Comparison of ENCODE assay signal across 8 cellular contexts in genomic region chr12:118061876-118062791, GRCh38. TPM values are rescaled to one million over a fixed set of nuclear protein-coding genes. Genes with fewer than 3 reads are reported as not detected.
A peak's percentile ranks its signal among the peaks of the same experiment; 100 is the strongest.
DNase-seq lines count a peak whose midpoint lies in the region; ATAC-seq and TF ChIP-seq lines count a peak whose summit lies in the region.

No MANE protein-coding gene starts in this region.

- H3K36me3 ChIP-seq in esophagus (ENCODE audit: control insufficient read depth in 2 of 2, insufficient read depth in 2 of 2, low read length in 1 of 2): no peaks in the 10 kb centered on the region
- H3K36me3 ChIP-seq in tibial artery: no peaks in the 10 kb centered on the region

- H3K27me3 ChIP-seq in esophagus (ENCODE audit: control insufficient read depth in 1 of 2, insufficient read depth in 2 of 2, low read length in 2 of 2) (no peaks in the 10 kb centered on the region), mononuclear cell (ENCODE audit: insufficient read depth, low read length) (no peaks in the 10 kb centered on the region), tibial artery (no peaks in the 10 kb centered on the region)

- H3K4me1 ChIP-seq in esophagus (ENCODE audit: control insufficient read depth in 2 of 2, insufficient read depth in 2 of 2, low read length in 1 of 2) (no peaks in the 10 kb centered on the region), mononuclear cell (ENCODE audit: insufficient read depth, low read length) (peaks cover 55% of the 10 kb centered on the region), tibial artery (peaks cover 0 to 28% (median 14%) of the 10 kb centered on the region in 4 donors)

- intact Hi-C loops in tibial artery (cut with DNase I; ENCODE audit: low total_unique reads): no loop called here

- H3K9me3 ChIP-seq in esophagus (ENCODE audit: control insufficient read depth in 2 of 2, insufficient read depth in 1 of 2, low read depth in 1 of 2, low read length in 1 of 2): no peaks in the 10 kb centered on the region
- no peaks in the 10 kb centered on the region for H3K9me3 ChIP-seq in mononuclear cell (ENCODE audit: low read depth, low read length)
- no peaks in the 10 kb centered on the region for H3K9me3 ChIP-seq in tibial artery

- H3K27ac ChIP-seq in esophagus (ENCODE audit: low read depth in 2 of 2, low read length in 1 of 2) (peak overlapping the region; percentile 97), tibial artery (peak overlapping the region; percentile 99)

- H3K4me3 ChIP-seq in WI38 (ENCODE audit: low read depth, low read length) (peak overlapping the region; percentile 90), esophagus (ENCODE audit: low read depth in 1 of 2, low read length in 2 of 2) (peak overlapping the region; percentile 80 to 88), mononuclear cell (ENCODE audit: low read length) (peak overlapping the region; percentile 79), tibial artery (peak overlapping the region; percentile 85 to 96)

- no peak for ATAC-seq in GM19455 (IDR thresholded peaks at IDR 0.05; ENCODE audit: unreplicated experiment)
- no peak for ATAC-seq in HG03354 (IDR thresholded peaks at IDR 0.05; ENCODE audit: poor library complexity, severe bottlenecking, unreplicated experiment)

- no peak for TF ChIP-seq CTCF in WI38 (IDR thresholded peaks at IDR 0.05; ENCODE audit: low read depth, low read length)
- TF ChIP-seq CTCF in tibial artery (IDR thresholded peaks at IDR 0.05): no peak

- 1% methylated on average over 40 to 41 of the region's 41 CpGs for WGBS in esophagus, 2 donors

- no peak for TF ChIP-seq RAD21 in Ishikawa (IDR thresholded peaks at IDR 0.05; ENCODE audit: low read depth)

- TF ChIP-seq EP300 in Ishikawa (IDR thresholded peaks at IDR 0.05; ENCODE audit: borderline replicate concordance): no peak

- DNase-seq in ELF-1 (ENCODE audit: low read depth, low spot score) (peak; percentile 82), tibial artery (peak; percentile 50 to 78)

TF ChIP-seq in Ishikawa, 13 proteins besides CTCF, POLR2A, EP300 and RAD21:
- TF ChIP-seq CEBPB (IDR thresholded peaks at IDR 0.05) (no peak), TEAD4 (IDR thresholded peaks at IDR 0.05) (no peak), YY1 (IDR thresholded peaks at IDR 0.05; ENCODE audit: low read depth) (no peak; the same call in 1 of the 2 replicates), USF1 (IDR thresholded peaks at IDR 0.05) (no peak), TCF12 (IDR thresholded peaks at IDR 0.05; ENCODE audit: low read depth) (no peak), EGR1 (IDR thresholded peaks at IDR 0.05) (no peak), TAF1 (IDR thresholded peaks at IDR 0.05; ENCODE audit: low read depth) (peak; percentile 37; the same call in 1 of the 2 replicates), CREB1 (IDR thresholded peaks at IDR 0.05; ENCODE audit: low read depth) (no peak), FOXM1 (IDR thresholded peaks at IDR 0.05; ENCODE audit: borderline replicate concordance, low read depth) (no peak), ZBTB7A (IDR thresholded peaks at IDR 0.05; ENCODE audit: low read depth) (peak; percentile 63; the same call in 1 of the 2 replicates), MAX (IDR thresholded peaks at IDR 0.05) (peak; percentile 51)
- TF ChIP-seq, protein P1, sequence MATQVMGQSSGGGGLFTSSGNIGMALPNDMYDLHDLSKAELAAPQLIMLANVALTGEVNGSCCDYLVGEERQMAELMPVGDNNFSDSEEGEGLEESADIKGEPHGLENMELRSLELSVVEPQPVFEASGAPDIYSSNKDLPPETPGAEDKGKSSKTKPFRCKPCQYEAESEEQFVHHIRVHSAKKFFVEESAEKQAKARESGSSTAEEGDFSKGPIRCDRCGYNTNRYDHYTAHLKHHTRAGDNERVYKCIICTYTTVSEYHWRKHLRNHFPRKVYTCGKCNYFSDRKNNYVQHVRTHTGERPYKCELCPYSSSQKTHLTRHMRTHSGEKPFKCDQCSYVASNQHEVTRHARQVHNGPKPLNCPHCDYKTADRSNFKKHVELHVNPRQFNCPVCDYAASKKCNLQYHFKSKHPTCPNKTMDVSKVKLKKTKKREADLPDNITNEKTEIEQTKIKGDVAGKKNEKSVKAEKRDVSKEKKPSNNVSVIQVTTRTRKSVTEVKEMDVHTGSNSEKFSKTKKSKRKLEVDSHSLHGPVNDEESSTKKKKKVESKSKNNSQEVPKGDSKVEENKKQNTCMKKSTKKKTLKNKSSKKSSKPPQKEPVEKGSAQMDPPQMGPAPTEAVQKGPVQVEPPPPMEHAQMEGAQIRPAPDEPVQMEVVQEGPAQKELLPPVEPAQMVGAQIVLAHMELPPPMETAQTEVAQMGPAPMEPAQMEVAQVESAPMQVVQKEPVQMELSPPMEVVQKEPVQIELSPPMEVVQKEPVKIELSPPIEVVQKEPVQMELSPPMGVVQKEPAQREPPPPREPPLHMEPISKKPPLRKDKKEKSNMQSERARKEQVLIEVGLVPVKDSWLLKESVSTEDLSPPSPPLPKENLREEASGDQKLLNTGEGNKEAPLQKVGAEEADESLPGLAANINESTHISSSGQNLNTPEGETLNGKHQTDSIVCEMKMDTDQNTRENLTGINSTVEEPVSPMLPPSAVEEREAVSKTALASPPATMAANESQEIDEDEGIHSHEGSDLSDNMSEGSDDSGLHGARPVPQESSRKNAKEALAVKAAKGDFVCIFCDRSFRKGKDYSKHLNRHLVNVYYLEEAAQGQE (IDR thresholded peaks at IDR 0.05; ENCODE audit: low read depth): no peak
TF ChIP-seq in Ishikawa: peak in this region for 3.

RNA-seq across cellular contexts. Expression of gene WSB2, which starts 1.2 kb away (rescaled TPM):
- polyA plus RNA-seq in esophagus: 10 to 100 TPM; 41.2 to 41.4 TPM
- 21.1 TPM for total RNA-seq in mononuclear cell

RNA-seq across cellular contexts. Expression of gene VSIG10, which starts 41.7 kb away (rescaled TPM):
- 10 to 100 TPM; 15.6 to 24.6 TPM for polyA plus RNA-seq in esophagus
- 1.8 TPM for total RNA-seq in mononuclear cell

RNA-seq across cellular contexts. Expression of gene RFC5, which starts 45.6 kb away (rescaled TPM):
- 10 to 100 TPM in 1 of 2 donors, 1 to 10 TPM in 1; 7.8 to 13.8 TPM for polyA plus RNA-seq in esophagus
- 11.2 TPM for total RNA-seq in mononuclear cell
